3 cellular contexts compared by ENCODE assay signal in genomic region chr16:58125041-58125440, GRCh38.
A peak's percentile ranks its signal among the peaks of the same experiment; 100 is the strongest.
TF ChIP-seq lines count a peak whose summit lies in the region.

No MANE protein-coding gene starts in this region.

TF ChIP-seq in HEK293T, 16 proteins besides CTCF, POLR2A, EP300 and RAD21:
- TF ChIP-seq PKNOX1 (IDR thresholded peaks at IDR 0.05) (peak; percentile 72), SUZ12 (IDR thresholded peaks at IDR 0.05) (no peak)

TF ChIP-seq in GM12878, 131 proteins besides CTCF, POLR2A, EP300 and RAD21:
- TF ChIP-seq ZNF217 (IDR thresholded peaks at IDR 0.05): no peak
- no peak for TF ChIP-seq YBX1 (IDR thresholded peaks at IDR 0.05)
- TF ChIP-seq SREBF2 (IDR thresholded peaks at IDR 0.05; ENCODE audit: low read length): no peak
- no peak for TF ChIP-seq MEF2A (IDR thresholded peaks at IDR 0.05; ENCODE audit: insufficient read depth, low read depth, low read length)
- TF ChIP-seq FOXM1 (IDR thresholded peaks at IDR 0.05; ENCODE audit: low read depth, low read length): no peak
- TF ChIP-seq NR2C1 (IDR thresholded peaks at IDR 0.05): no peak

TF ChIP-seq in neural cell, 6 proteins besides CTCF, POLR2A, EP300 and RAD21:
- no peak for TF ChIP-seq SMC3 (conservative IDR thresholded peaks at IDR 0.05; ENCODE audit: poor library complexity)
- TF ChIP-seq MXI1 (conservative IDR thresholded peaks at IDR 0.05; ENCODE audit: poor library complexity, severe bottlenecking): no peak
- TF ChIP-seq TAF1 (IDR thresholded peaks at IDR 0.05; ENCODE audit: low read depth): no peak
- TF ChIP-seq REST (IDR thresholded peaks at IDR 0.05; ENCODE audit: borderline replicate concordance): no peak
- no peak for TF ChIP-seq EZH2 (IDR thresholded peaks at IDR 0.05; ENCODE audit: borderline replicate concordance, insufficient read depth, low read length, poor library complexity, severe bottlenecking)
